1 cellular context compared by ENCODE assay signal in the genomic region with DNA sequence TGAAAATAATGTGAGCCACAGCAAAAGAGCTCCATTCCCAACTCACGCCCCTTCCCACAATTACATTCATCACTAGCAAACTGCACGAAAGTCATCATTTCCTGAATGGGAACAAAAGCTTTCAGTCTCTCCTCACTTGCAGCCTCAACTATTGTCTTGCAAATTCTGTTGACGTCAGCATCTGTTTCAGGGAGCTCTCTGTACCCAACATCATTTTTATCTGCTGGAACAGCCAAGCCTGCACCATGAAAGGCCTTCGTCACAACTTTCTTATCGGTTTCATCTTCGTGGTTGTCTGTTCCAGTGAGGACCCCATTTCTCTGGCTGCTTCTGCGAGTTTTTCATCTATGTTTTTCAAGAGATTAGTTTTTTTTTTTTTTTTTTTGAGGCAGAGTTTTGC.
A peak's percentile ranks its signal among the peaks of the same experiment; 100 is the strongest.
TF ChIP-seq lines count a peak whose summit lies in the region.

No MANE protein-coding gene starts in this region.

TF ChIP-seq in GM23338, 12 proteins besides CTCF, POLR2A, EP300 and RAD21 (continued from another document):
- TF ChIP-seq, protein P1, sequence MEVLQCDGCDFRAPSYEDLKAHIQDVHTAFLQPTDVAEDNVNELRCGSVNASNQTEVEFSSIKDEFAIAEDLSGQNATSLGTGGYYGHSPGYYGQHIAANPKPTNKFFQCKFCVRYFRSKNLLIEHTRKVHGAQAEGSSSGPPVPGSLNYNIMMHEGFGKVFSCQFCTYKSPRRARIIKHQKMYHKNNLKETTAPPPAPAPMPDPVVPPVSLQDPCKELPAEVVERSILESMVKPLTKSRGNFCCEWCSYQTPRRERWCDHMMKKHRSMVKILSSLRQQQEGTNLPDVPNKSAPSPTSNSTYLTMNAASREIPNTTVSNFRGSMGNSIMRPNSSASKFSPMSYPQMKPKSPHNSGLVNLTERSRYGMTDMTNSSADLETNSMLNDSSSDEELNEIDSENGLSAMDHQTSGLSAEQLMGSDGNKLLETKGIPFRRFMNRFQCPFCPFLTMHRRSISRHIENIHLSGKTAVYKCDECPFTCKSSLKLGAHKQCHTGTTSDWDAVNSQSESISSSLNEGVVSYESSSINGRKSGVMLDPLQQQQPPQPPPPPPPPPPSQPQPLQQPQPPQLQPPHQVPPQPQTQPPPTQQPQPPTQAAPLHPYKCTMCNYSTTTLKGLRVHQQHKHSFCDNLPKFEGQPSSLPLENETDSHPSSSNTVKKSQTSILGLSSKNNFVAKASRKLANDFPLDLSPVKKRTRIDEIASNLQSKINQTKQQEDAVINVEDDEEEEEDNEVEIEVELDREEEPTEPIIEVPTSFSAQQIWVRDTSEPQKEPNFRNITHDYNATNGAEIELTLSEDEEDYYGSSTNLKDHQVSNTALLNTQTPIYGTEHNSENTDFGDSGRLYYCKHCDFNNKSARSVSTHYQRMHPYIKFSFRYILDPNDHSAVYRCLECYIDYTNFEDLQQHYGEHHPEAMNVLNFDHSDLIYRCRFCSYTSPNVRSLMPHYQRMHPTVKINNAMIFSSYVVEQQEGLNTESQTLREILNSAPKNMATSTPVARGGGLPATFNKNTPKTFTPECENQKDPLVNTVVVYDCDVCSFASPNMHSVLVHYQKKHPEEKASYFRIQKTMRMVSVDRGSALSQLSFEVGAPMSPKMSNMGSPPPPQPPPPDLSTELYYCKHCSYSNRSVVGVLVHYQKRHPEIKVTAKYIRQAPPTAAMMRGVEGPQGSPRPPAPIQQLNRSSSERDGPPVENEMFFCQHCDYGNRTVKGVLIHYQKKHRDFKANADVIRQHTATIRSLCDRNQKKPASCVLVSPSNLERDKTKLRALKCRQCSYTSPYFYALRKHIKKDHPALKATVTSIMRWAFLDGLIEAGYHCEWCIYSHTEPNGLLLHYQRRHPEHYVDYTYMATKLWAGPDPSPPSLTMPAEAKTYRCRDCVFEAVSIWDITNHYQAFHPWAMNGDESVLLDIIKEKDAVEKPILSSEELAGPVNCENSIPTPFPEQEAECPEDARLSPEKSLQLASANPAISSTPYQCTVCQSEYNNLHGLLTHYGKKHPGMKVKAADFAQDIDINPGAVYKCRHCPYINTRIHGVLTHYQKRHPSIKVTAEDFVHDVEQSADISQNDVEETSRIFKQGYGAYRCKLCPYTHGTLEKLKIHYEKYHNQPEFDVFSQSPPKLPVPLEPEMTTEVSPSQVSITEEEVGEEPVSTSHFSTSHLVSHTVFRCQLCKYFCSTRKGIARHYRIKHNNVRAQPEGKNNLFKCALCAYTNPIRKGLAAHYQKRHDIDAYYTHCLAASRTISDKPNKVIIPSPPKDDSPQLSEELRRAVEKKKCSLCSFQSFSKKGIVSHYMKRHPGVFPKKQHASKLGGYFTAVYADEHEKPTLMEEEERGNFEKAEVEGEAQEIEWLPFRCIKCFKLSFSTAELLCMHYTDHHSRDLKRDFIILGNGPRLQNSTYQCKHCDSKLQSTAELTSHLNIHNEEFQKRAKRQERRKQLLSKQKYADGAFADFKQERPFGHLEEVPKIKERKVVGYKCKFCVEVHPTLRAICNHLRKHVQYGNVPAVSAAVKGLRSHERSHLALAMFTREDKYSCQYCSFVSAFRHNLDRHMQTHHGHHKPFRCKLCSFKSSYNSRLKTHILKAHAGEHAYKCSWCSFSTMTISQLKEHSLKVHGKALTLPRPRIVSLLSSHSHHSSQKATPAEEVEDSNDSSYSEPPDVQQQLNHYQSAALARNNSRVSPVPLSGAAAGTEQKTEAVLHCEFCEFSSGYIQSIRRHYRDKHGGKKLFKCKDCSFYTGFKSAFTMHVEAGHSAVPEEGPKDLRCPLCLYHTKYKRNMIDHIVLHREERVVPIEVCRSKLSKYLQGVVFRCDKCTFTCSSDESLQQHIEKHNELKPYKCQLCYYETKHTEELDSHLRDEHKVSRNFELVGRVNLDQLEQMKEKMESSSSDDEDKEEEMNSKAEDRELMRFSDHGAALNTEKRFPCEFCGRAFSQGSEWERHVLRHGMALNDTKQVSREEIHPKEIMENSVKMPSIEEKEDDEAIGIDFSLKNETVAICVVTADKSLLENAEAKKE (CRISPR knock-in tag; IDR thresholded peaks at IDR 0.05) = 0 out of 2 replicates have a peak, but pooled peaks have one; percentile 13
- no peak for TF ChIP-seq JUNB (IDR thresholded peaks at IDR 0.05; ENCODE audit: unreplicated experiment)
TF ChIP-seq in GM23338: peak in this region for 2.
